In genomic region chr18:8140841-8141501, GRCh38 we compare ENCODE assay signal across 12 cellular contexts.
A peak's percentile ranks its signal among the peaks of the same experiment; 100 is the strongest.
DNase-seq lines count a peak whose midpoint lies in the region; ATAC-seq and TF ChIP-seq lines count a peak whose summit lies in the region.
"Had no signal": no experiment of that assay in that cellular context is flagged by ENCODE, and none has a peak within 500 bp of the region (broad histone marks: within the 10 kb centered on the region; RNA-seq: fewer than 3 reads in every experiment).

No MANE protein-coding gene starts in this region.

- H3K27me3 ChIP-seq in IMR-90 (ENCODE audit: control insufficient read depth, insufficient read depth, low read length) (no peaks in the 10 kb centered on the region), mesenchymal stem cell (ENCODE audit: control insufficient read depth in 1 of 2, insufficient read depth in 1 of 2, low read length in 2 of 2) (no peaks in the 10 kb centered on the region)

- H3K9me1 ChIP-seq in IMR-90 (ENCODE audit: insufficient read depth, low read length): 0 out of 2 replicates have a peak, but pooled peaks cover 6% of the 10 kb centered on the region

- H3K4me1 ChIP-seq in IMR-90 (ENCODE audit: control insufficient read depth, insufficient read depth, low read length) (peaks cover 4% of the 10 kb centered on the region), mesenchymal stem cell (ENCODE audit: control insufficient read depth, insufficient read depth, low read depth, low read length) (peaks cover 3% of the 10 kb centered on the region)

- 0 out of 4 replicates have a peak overlapping the region, but pooled peaks of 1 of the 2 experiments have one; percentile 9 for H4K8ac ChIP-seq in IMR-90 (ENCODE audit: low read depth in 2 of 2, low read length in 2 of 2)
- H4K8ac ChIP-seq in mesenchymal stem cell (ENCODE audit: low read length): peak overlapping the region; percentile 41

- H3K4me3 ChIP-seq in IMR-90 (ENCODE audit: insufficient read depth, low read depth, low read length): no peak overlapping the region
- no peak overlapping the region for H3K4me3 ChIP-seq in mesenchymal stem cell (ENCODE audit: insufficient read depth in 1 of 2, low read depth in 1 of 2, low read length in 2 of 2)

- no peak overlapping the region for H2BK12ac ChIP-seq in mesenchymal stem cell (ENCODE audit: low read length in 2 of 2)

- H2BK120ac ChIP-seq in IMR-90 (ENCODE audit: low read depth, low read length) (0 out of 2 replicates have a peak overlapping the region, but pooled peaks have one; percentile 17), mesenchymal stem cell (ENCODE audit: low read depth, low read length) (no peak overlapping the region)

- dilution Hi-C loops in IMR-90 (cut with HindIII; ENCODE audit: low sequenced_read_pairs, unreplicated experiment): no loop called here

- DNase-seq in A172 (ENCODE audit: low spot score) (peak; percentile 49), IMR-90 (peak; percentile 82), mesenchymal stem cell (peak; percentile 82), type B pancreatic cell (ENCODE audit: extremely low spot score, unreplicated experiment) (no peak), mesothelial cell of epicardium (ENCODE audit: low spot score in 2 of 2, unreplicated experiment in 2 of 2) (no peak), NCI-H1417 (lab: John Stamatoyannopoulos, UW) (no peak)
- DNase-seq in effector memory CD8-positive, alpha-beta T cell: no peak
- no peak for DNase-seq in stimulated activated naive CD4-positive, alpha-beta T cell (lab: John Stamatoyannopoulos, UW)
- DNase-seq: activated naive CD8-positive, alpha-beta T cell treated with anti-CD3 and anti-CD28 coated beads, Interleukin-2, amount 10 ng/mL, durations not matched to agents 7 days and 5 days; DND-41; naive thymus-derived CD8-positive, alpha-beta T cell; NCI-H1105 treated with DMSO at 0.1 percent for 48 hours had no signal

- H3K9me3 Mint-ChIP-seq in effector memory CD8-positive, alpha-beta T cell: peaks cover 5 to 14% of the 10 kb centered on the region in 2 donors
- H3K9me3 Mint-ChIP-seq in type B pancreatic cell (no peaks in the 10 kb centered on the region), mesothelial cell of epicardium (peaks cover 4% of the 10 kb centered on the region)

- H3K4me3 Mint-ChIP-seq in effector memory CD8-positive, alpha-beta T cell: no peak overlapping the region
- no peak overlapping the region for H3K4me3 Mint-ChIP-seq in type B pancreatic cell
- H3K4me3 Mint-ChIP-seq in mesothelial cell of epicardium: no peak overlapping the region
- H3K4me3 Mint-ChIP-seq: activated naive CD8-positive, alpha-beta T cell treated with anti-CD3 and anti-CD28 coated beads, Interleukin-2, amount 10 ng/mL, durations not matched to agents 7 days and 5 days; naive thymus-derived CD8-positive, alpha-beta T cell had no signal

- H2AFZ ChIP-seq in IMR-90 (replicated peaks; ENCODE audit: low read length, poor library complexity) (peak overlapping the region; percentile 46), mesenchymal stem cell (ENCODE audit: low read depth, low read length) (no peak overlapping the region)

- H3K9me3 ChIP-seq in IMR-90 (ENCODE audit: control insufficient read depth, insufficient read depth, low read length) (no peaks in the 10 kb centered on the region), mesenchymal stem cell (ENCODE audit: control insufficient read depth, low read length) (no peaks in the 10 kb centered on the region)

- CTCF ChIA-PET in IMR-90 (lab: Yijun Ruan, JAX): no interaction called here

- H4K91ac ChIP-seq in IMR-90 (ENCODE audit: insufficient read depth, low read depth, low read length) (no peak overlapping the region), mesenchymal stem cell (ENCODE audit: low read length) (peak overlapping the region; percentile 58)

- TF ChIP-seq POLR2A in IMR-90 (IDR thresholded peaks at IDR 0.05; ENCODE audit: low read depth, low read length): no peak

- H4K5ac ChIP-seq in IMR-90 (ENCODE audit: low read depth, low read length): no peak overlapping the region

- no peak overlapping the region for H3K56ac ChIP-seq in IMR-90 (ENCODE audit: extremely low read depth, insufficient read depth, low read length)

- H2BK5ac ChIP-seq in IMR-90 (ENCODE audit: low read depth, low read length, poor library complexity, severe bottlenecking) (peak overlapping the region; percentile 32), mesenchymal stem cell (ENCODE audit: low read depth, low read length, poor library complexity, severe bottlenecking) (no peak overlapping the region)

- H2AK9ac ChIP-seq in IMR-90 (replicated peaks; ENCODE audit: low read depth, low read length, poor library complexity): peak overlapping the region; percentile 39

- H3K9ac ChIP-seq in IMR-90 (ENCODE audit: low read depth, low read length) (no peak overlapping the region), mesenchymal stem cell (ENCODE audit: low read length) (no peak overlapping the region)

- no peak overlapping the region for H3K4me2 ChIP-seq in IMR-90 (ENCODE audit: low read depth, low read length)
- no peak overlapping the region for H3K4me2 ChIP-seq in mesenchymal stem cell (ENCODE audit: low read length, poor library complexity, severe bottlenecking)

- peak; percentile 17; the same call in 1 of the 2 replicates for TF ChIP-seq RAD21 in IMR-90 (IDR thresholded peaks at IDR 0.05; ENCODE audit: low read length)

- BruUV-seq in IMR-90 (replicated peaks; lab: Mats Ljungman, UMichigan): no TSS peak

- H2BK15ac ChIP-seq in IMR-90 (ENCODE audit: low read depth, low read length) (no peak overlapping the region), mesenchymal stem cell (ENCODE audit: low read depth, poor library complexity, severe bottlenecking) (no peak overlapping the region)

- POLR2A ChIA-PET in IMR-90 (lab: Charles Lee; ENCODE audit: unreplicated experiment): no interaction called here

- no peaks in the 10 kb centered on the region for H4K20me1 ChIP-seq in IMR-90 (ENCODE audit: insufficient read depth, low read length)

- peaks cover 4% of the 10 kb centered on the region for H3K36me3 Mint-ChIP-seq in effector memory CD8-positive, alpha-beta T cell (ENCODE audit: insufficient read depth)
- H3K36me3 Mint-ChIP-seq in type B pancreatic cell (no peaks in the 10 kb centered on the region), mesothelial cell of epicardium (peaks cover 8% of the 10 kb centered on the region)
- H3K36me3 Mint-ChIP-seq: activated naive CD8-positive, alpha-beta T cell treated with anti-CD3 and anti-CD28 coated beads, Interleukin-2, amount 10 ng/mL, durations not matched to agents 7 days and 5 days; naive thymus-derived CD8-positive, alpha-beta T cell had no signal

- H3K18ac ChIP-seq in IMR-90 (ENCODE audit: low read depth, low read length): no peak overlapping the region; the same call in 1 of the 2 replicates
- no peak overlapping the region for H3K18ac ChIP-seq in mesenchymal stem cell (ENCODE audit: low read depth in 1 of 2, low read length in 2 of 2)

- H2AK5ac ChIP-seq in IMR-90 (ENCODE audit: low read depth, low read length) (no peak overlapping the region; the same call in 1 of the 2 replicates), mesenchymal stem cell (ENCODE audit: low read length, severe bottlenecking) (no peak overlapping the region)

- H3K14ac ChIP-seq in IMR-90 (replicated peaks; ENCODE audit: low read depth, low read length) (no peak overlapping the region; the same call in 1 of the 2 replicates), mesenchymal stem cell (ENCODE audit: low read length in 2 of 2) (no peak overlapping the region)

- ATAC-seq in IMR-90 (ENCODE audit: low read depth): peak; percentile 61
- ATAC-seq in effector memory CD8-positive, alpha-beta T cell (replicated peaks): peak; percentile 41
- ATAC-seq: naive thymus-derived CD8-positive, alpha-beta T cell had no signal

- intact Hi-C loops in IMR-90 (cut with micrococcal nuclease): no loop called here

- no peaks in the 10 kb centered on the region for H3K27me3 Mint-ChIP-seq in effector memory CD8-positive, alpha-beta T cell
- H3K27me3 Mint-ChIP-seq in type B pancreatic cell (peaks cover 3% of the 10 kb centered on the region), mesothelial cell of epicardium (ENCODE audit: low read depth) (no peaks in the 10 kb centered on the region)
- H3K27me3 Mint-ChIP-seq: activated naive CD8-positive, alpha-beta T cell treated with anti-CD3 and anti-CD28 coated beads, Interleukin-2, amount 10 ng/mL, durations not matched to agents 7 days and 5 days had no signal

- H2BK20ac ChIP-seq in IMR-90 (ENCODE audit: low read depth, low read length): 0 out of 2 replicates have a peak overlapping the region, but pooled peaks have one; percentile 8

- WGBS in IMR-90 (ENCODE audit: extremely low coverage in 2 of 2, insufficient read length in 1 of 2), 2 experiments: 33% methylated on average over 1 of the region's 8 CpGs; no CpG with 5 or more reads in 1 of the 2 experiments
- 31% methylated on average over 7 of the region's 8 CpGs for WGBS in mesenchymal stem cell

- no peak overlapping the region for H3K27ac Mint-ChIP-seq in effector memory CD8-positive, alpha-beta T cell
- no peak overlapping the region for H3K27ac Mint-ChIP-seq in type B pancreatic cell
- no peak overlapping the region for H3K27ac Mint-ChIP-seq in mesothelial cell of epicardium
- H3K27ac Mint-ChIP-seq: activated naive CD8-positive, alpha-beta T cell treated with anti-CD3 and anti-CD28 coated beads, Interleukin-2, amount 10 ng/mL, durations not matched to agents 7 days and 5 days; naive thymus-derived CD8-positive, alpha-beta T cell had no signal

- H3K36me3 ChIP-seq in IMR-90 (ENCODE audit: control insufficient read depth, insufficient read depth, low read length) (peaks cover 4% of the 10 kb centered on the region; the same call in 1 of the 2 replicates), mesenchymal stem cell (ENCODE audit: control insufficient read depth in 1 of 2, insufficient read depth in 2 of 2, low read depth in 1 of 2, low read length in 2 of 2) (peaks cover 24 to 25% of the 10 kb centered on the region in 2 experiments)

- no peaks in the 10 kb centered on the region; a peak in 1 of 4 replicates for H3K79me1 ChIP-seq in IMR-90 (ENCODE audit: low read depth in 1 of 2, low read length in 2 of 2)
- H3K79me1 ChIP-seq in mesenchymal stem cell (replicated peaks; ENCODE audit: low read length, poor library complexity, severe bottlenecking): peaks cover 11% of the 10 kb centered on the region

- H3K23ac ChIP-seq in IMR-90 (ENCODE audit: low read depth, low read length) (no peak overlapping the region), mesenchymal stem cell (ENCODE audit: low read length in 2 of 2) (no peak overlapping the region)

- TF ChIP-seq CTCF in IMR-90 (conservative IDR thresholded peaks at IDR 0.05; ENCODE audit: low read depth, low read length): no peak
- TF ChIP-seq CTCF in type B pancreatic cell (conservative IDR thresholded peaks at IDR 0.05): no peak
- no peak for TF ChIP-seq CTCF in mesothelial cell of epicardium (IDR thresholded peaks at IDR 0.05; ENCODE audit: unreplicated experiment)

- H3K4ac ChIP-seq in IMR-90 (ENCODE audit: low read depth, low read length): peak overlapping the region; percentile 66
- H3K4ac ChIP-seq in mesenchymal stem cell (ENCODE audit: low read depth in 1 of 2, low read length in 2 of 2): no peak overlapping the region

- in situ Hi-C loops in IMR-90 (cut with MboI; ENCODE audit: low sequenced_read_pairs): no loop called here

- no peak overlapping the region for H3K27ac ChIP-seq in IMR-90 (ENCODE audit: insufficient read depth, low read length)
- H3K27ac ChIP-seq in mesenchymal stem cell (ENCODE audit: low read length, poor library complexity, severe bottlenecking): no peak overlapping the region

- peaks cover 0 to 5% of the 10 kb centered on the region in 2 donors for H3K4me1 Mint-ChIP-seq in effector memory CD8-positive, alpha-beta T cell (ENCODE audit: low read depth in 2 of 2)
- peaks cover 3% of the 10 kb centered on the region for H3K4me1 Mint-ChIP-seq in type B pancreatic cell (ENCODE audit: unreplicated experiment)
- H3K4me1 Mint-ChIP-seq in mesothelial cell of epicardium: no peaks in the 10 kb centered on the region
- H3K4me1 Mint-ChIP-seq: activated naive CD8-positive, alpha-beta T cell treated with anti-CD3 and anti-CD28 coated beads, Interleukin-2, amount 10 ng/mL, durations not matched to agents 7 days and 5 days had no signal

Comparison
In these comparisons a context has a peak if more than half of its experiments do, and no peak if none do; other contexts are left out.
1. DNase-seq: peak in A172 (single experiment), IMR-90 (single experiment) and mesenchymal stem cell (single experiment); none in effector memory CD8-positive, alpha-beta T cell (0 of 3), type B pancreatic cell (single experiment), stimulated activated naive CD4-positive, alpha-beta T cell (0 of 6), mesothelial cell of epicardium (0 of 2) and NCI-H1417 (0 of 3).